In the genomic region with DNA sequence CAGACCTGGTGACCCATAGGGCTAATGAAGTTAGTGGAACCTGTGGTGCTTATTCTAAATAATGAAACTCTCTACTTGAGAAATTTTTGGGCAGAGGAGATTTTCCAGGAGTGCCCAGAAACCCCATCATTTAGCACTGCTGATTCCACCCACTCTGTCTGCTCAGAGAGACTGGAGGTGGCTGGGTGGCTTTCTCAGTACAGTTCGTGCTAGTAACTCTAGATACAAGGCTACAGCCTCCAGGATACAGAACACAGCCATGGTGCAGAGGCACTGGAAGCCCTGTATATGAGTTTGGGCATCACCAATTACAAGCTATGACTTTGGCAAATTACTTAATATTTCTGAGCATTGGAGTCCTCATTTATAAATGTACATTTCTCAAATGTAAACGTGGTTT, we compare ENCODE assay signal across 36 cellular contexts. TPM values are rescaled to one million over a fixed set of nuclear protein-coding genes. Genes with fewer than 3 reads are reported as not detected.
"Had no signal": no experiment of that assay in that cellular context is flagged by ENCODE, and none has a peak within 500 bp of the region (broad histone marks: within the 10 kb centered on the region; RNA-seq: fewer than 3 reads in every experiment).

No MANE protein-coding gene starts in this region.

- H3K4me2 ChIP-seq: KMS-11, PC-9 had no signal

- H3K36me3 ChIP-seq: adrenal gland, WERI-Rb-1 had no signal

- H3K36me3 Mint-ChIP-seq: activated naive CD4-positive, alpha-beta T cell treated with anti-CD3 and anti-CD28 coated beads, Interleukin-2, amount 50 U/mL, for 72 hours; brain had no signal

- FAIRE-seq: bronchial epithelial cell, RCC 7860 had no signal

- H3K9me3 ChIP-seq: adrenal gland had no signal

- H2AFZ ChIP-seq: PC-9 had no signal

- DNase-seq: activated CD4-positive, alpha-beta T cell treated with anti-CD3 and anti-CD28 coated beads for 1 hour; activated CD4-positive, alpha-beta T cell treated with anti-CD3 and anti-CD28 coated beads for 48 hours; activated CD4-positive, alpha-beta T cell treated with anti-CD3 and anti-CD28 coated beads, Interleukin-2, amount 50 U/mL, for 48 hours; activated CD4-positive, CD25-positive, alpha-beta regulatory T cell; activated CD8-positive, alpha-beta T cell treated with anti-CD3 and anti-CD28 coated beads, Interleukin-2, amount 10 ng/mL, durations not matched to agents 7 days and 5 days; activated gamma-delta T cell treated with Interleukin-2 at 50 U/mL for 16 hours; activated naive CD4-positive, alpha-beta T cell treated with anti-CD3 and anti-CD28 coated beads for 36 hours; activated T-cell treated with anti-CD3 and anti-CD28 coated beads, Interleukin-2, amount 50 U/mL, for 4 hours; adrenal gland; MM.1S; MV-4-11; NCI-H1092; NCI-H1436 treated with DMSO at 0.1 percent for 48 hours; NCI-H1694 treated with DMSO at 0.1 percent for 48 hours; NCI-H2029; NCI-H2171; NCI-H510A; NCI-H526; NCI-H748 treated with DMSO at 0.1 percent for 48 hours; NK-92 treated with Interleukin-12 subunit alpha and Interleukin-12 subunit beta, amount 100 ng/mL, for 24 hours; PC-9; SIG-M5; T-helper 1 cell; T-helper 2 cell; T-helper 9 cell; WERI-Rb-1 had no signal

- H3K27me3 ChIP-seq: adrenal gland had no signal

- H3K27me3 Mint-ChIP-seq: brain had no signal

- H3K4me3 Mint-ChIP-seq: activated CD8-positive, alpha-beta T cell treated with anti-CD3 and anti-CD28 coated beads, Interleukin-2, amount 10 ng/mL, durations not matched to agents 7 days and 5 days; activated naive CD4-positive, alpha-beta T cell treated with anti-CD3 and anti-CD28 coated beads for 36 hours; activated T-cell treated with anti-CD3 and anti-CD28 coated beads, Interleukin-2, amount 50 U/mL, for 4 hours; activated T-helper 1 cell treated with anti-CD3 and anti-CD28 coated beads, Interleukin-12 subunit alpha, Interleukin-12 subunit beta, Interleukin-2, Interleukin-4 antibody, amounts not matched to agents 30 ng/mL and 10 ng/mL and 1 ng/mL, durations not matched to agents 14 hours and 24 hours and 36 hours; brain had no signal

- H3K4me3 ChIP-seq: adrenal gland, PC-9 had no signal

- ATAC-seq: activated CD8-positive, alpha-beta T cell treated with anti-CD3 and anti-CD28 coated beads, Interleukin-2, amount 10 ng/mL, durations not matched to agents 7 days and 5 days; activated naive CD4-positive, alpha-beta T cell treated with anti-CD3 and anti-CD28 coated beads, Interleukin-2, amount 50 U/mL, for 72 hours; activated T-cell treated with anti-CD3 and anti-CD28 coated beads, Interleukin-2, amount 50 U/mL, for 4 hours; Right ventricle myocardium inferior; SK-N-SH treated with all-trans-retinoic acid at 6 μM for 48 hours had no signal

- H3K27ac Mint-ChIP-seq: activated CD8-positive, alpha-beta T cell treated with anti-CD3 and anti-CD28 coated beads, Interleukin-2, amount 10 ng/mL, durations not matched to agents 7 days and 5 days; activated naive CD4-positive, alpha-beta T cell treated with anti-CD3 and anti-CD28 coated beads for 36 hours; activated naive CD4-positive, alpha-beta T cell treated with anti-CD3 and anti-CD28 coated beads, Interleukin-2, amount 50 U/mL, for 72 hours; activated T-helper 1 cell treated with anti-CD3 and anti-CD28 coated beads, Interleukin-12 subunit alpha, Interleukin-12 subunit beta, Interleukin-2, Interleukin-4 antibody, amounts not matched to agents 30 ng/mL and 10 ng/mL and 1 ng/mL, durations not matched to agents 14 hours and 24 hours and 36 hours had no signal

- H3K9ac ChIP-seq: KMS-11 had no signal

- H3K27ac ChIP-seq: adrenal gland, KMS-11, PC-9, WERI-Rb-1 had no signal

- H3K9me3 Mint-ChIP-seq: activated naive CD4-positive, alpha-beta T cell treated with anti-CD3 and anti-CD28 coated beads for 36 hours; activated naive CD4-positive, alpha-beta T cell treated with anti-CD3 and anti-CD28 coated beads, Interleukin-2, amount 50 U/mL, for 72 hours; activated T-cell treated with anti-CD3 and anti-CD28 coated beads, Interleukin-2, amount 50 U/mL, for 4 hours; activated T-helper 1 cell treated with anti-CD3 and anti-CD28 coated beads, Interleukin-12 subunit alpha, Interleukin-12 subunit beta, Interleukin-2, Interleukin-4 antibody, amounts not matched to agents 30 ng/mL and 10 ng/mL and 1 ng/mL, durations not matched to agents 14 hours and 24 hours and 36 hours had no signal

RNA-seq across cellular contexts. Expression of gene CCDC177, which starts 32.4 kb away (rescaled TPM):
- total RNA-seq: activated CD8-positive, alpha-beta T cell treated with anti-CD3 and anti-CD28 coated beads, Interleukin-2, amount 10 ng/mL, durations not matched to agents 7 days and 5 days; activated naive CD4-positive, alpha-beta T cell treated with anti-CD3 and anti-CD28 coated beads for 36 hours; activated naive CD4-positive, alpha-beta T cell treated with anti-CD3 and anti-CD28 coated beads, Interleukin-2, amount 50 U/mL, for 72 hours; bronchial epithelial cell; LHCN-M2; PC-9; Right ventricle myocardium inferior had no signal

RNA-seq across cellular contexts. Expression of gene PLEKHD1, which starts 57.8 kb away (rescaled TPM):
- total RNA-seq: activated naive CD4-positive, alpha-beta T cell treated with anti-CD3 and anti-CD28 coated beads for 36 hours; activated T-helper 1 cell treated with anti-CD3 and anti-CD28 coated beads, Interleukin-12 subunit alpha, Interleukin-12 subunit beta, Interleukin-2, Interleukin-4 antibody, amounts not matched to agents 30 ng/mL and 10 ng/mL and 1 ng/mL, durations not matched to agents 14 hours and 24 hours and 36 hours; SK-MEL-5 had no signal
